Comparison of ENCODE assay signal across 1 cellular context in the genomic region with DNA sequence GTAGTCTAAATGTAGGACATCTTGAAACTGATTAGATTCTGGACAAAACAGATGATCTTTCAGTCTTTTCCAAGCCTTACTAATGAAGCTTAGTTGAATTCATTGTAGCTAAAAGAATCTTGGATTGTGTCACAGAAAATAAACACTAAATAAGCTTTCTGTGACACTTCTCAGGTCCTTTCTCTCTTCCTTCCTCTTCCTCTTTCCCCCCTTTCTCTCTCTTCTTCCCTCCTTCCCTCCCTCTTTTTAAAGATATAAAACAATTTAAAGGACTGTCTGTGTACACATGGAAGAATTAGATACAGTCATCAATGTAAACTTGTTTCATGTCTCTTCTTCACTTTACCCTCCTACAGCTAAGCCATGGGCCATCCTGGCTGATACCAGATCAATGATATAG.
TF ChIP-seq lines count a peak whose summit lies in the region.

No MANE protein-coding gene starts in this region.

TF ChIP-seq in K562, 482 proteins besides CTCF, POLR2A, EP300 and RAD21:
- no peak for TF ChIP-seq FOXJ3 (CRISPR knock-in tag; IDR thresholded peaks at IDR 0.05)
- TF ChIP-seq ELF1 (tag; IDR thresholded peaks at IDR 0.05): peak; percentile 38; the same call in 1 of the 2 replicates
- no peak for TF ChIP-seq ATF1 (CRISPR knock-in tag; IDR thresholded peaks at IDR 0.05)
- 0 out of 2 replicates have a peak, but pooled peaks have one; percentile 18 for TF ChIP-seq ATF1 (tag; IDR thresholded peaks at IDR 0.05)
- TF ChIP-seq ZBTB2 (IDR thresholded peaks at IDR 0.05): 0 out of 2 replicates have a peak, but pooled peaks have one; percentile 47
- TF ChIP-seq MTA1 (IDR thresholded peaks at IDR 0.05; ENCODE audit: borderline replicate concordance): 0 out of 2 replicates have a peak, but pooled peaks have one; percentile 39
- 0 out of 4 replicates have a peak, but pooled peaks of 1 of the 2 experiments have one; percentile 5 for TF ChIP-seq FOXA3 (CRISPR knock-in tag; conservative IDR thresholded peaks at IDR 0.05 in 1 of 2, IDR thresholded peaks at IDR 0.05 in 1 of 2)
- no peak for TF ChIP-seq HMG20A (CRISPR knock-in tag; conservative IDR thresholded peaks at IDR 0.05)
- TF ChIP-seq, protein P1, sequence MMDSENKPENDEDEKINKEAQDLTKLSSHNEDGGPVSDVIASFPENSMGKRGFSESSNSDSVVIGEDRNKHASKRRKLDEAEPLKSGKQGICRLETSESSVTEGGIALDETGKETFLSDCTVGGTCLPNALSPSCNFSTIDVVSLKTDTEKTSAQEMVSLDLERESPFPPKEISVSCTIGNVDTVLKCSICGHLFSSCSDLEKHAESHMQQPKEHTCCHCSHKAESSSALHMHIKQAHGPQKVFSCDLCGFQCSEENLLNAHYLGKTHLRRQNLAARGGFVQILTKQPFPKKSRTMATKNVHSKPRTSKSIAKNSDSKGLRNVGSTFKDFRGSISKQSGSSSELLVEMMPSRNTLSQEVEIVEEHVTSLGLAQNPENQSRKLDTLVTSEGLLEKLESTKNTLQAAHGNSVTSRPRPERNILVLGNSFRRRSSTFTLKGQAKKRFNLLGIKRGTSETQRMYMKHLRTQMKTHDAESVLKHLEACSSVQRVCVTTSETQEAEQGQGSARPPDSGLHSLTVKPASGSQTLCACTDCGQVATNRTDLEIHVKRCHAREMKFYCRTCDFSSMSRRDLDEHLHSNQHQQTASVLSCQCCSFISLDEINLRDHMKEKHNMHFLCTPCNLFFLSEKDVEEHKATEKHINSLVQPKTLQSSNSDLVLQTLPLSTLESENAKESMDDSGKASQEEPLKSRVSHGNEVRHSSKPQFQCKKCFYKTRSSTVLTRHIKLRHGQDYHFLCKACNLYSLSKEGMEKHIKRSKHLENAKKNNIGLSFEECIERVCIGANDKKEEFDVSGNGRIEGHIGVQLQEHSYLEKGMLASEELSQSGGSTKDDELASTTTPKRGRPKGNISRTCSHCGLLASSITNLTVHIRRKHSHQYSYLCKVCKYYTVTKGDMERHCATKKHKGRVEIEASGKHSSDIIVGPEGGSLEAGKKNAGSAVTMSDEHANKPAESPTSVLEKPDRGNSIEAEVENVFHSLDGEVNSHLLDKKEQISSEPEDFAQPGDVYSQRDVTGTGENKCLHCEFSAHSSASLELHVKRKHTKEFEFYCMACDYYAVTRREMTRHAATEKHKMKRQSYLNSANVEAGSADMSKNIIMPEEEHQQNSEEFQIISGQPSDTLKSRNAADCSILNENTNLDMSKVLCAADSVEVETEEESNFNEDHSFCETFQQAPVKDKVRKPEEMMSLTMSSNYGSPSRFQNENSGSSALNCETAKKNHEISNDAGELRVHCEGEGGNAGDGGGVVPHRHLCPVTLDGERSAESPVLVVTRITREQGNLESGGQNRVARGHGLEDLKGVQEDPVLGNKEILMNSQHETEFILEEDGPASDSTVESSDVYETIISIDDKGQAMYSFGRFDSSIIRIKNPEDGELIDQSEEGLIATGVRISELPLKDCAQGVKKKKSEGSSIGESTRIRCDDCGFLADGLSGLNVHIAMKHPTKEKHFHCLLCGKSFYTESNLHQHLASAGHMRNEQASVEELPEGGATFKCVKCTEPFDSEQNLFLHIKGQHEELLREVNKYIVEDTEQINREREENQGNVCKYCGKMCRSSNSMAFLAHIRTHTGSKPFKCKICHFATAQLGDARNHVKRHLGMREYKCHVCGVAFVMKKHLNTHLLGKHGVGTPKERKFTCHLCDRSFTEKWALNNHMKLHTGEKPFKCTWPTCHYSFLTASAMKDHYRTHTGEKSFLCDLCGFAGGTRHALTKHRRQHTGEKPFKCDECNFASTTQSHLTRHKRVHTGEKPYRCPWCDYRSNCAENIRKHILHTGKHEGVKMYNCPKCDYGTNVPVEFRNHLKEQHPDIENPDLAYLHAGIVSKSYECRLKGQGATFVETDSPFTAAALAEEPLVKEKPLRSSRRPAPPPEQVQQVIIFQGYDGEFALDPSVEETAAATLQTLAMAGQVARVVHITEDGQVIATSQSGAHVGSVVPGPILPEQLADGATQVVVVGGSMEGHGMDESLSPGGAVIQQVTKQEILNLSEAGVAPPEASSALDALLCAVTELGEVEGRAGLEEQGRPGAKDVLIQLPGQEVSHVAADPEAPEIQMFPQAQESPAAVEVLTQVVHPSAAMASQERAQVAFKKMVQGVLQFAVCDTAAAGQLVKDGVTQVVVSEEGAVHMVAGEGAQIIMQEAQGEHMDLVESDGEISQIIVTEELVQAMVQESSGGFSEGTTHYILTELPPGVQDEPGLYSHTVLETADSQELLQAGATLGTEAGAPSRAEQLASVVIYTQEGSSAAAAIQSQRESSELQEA (IDR thresholded peaks at IDR 0.05; ENCODE audit: low read depth): 0 out of 2 replicates have a peak, but pooled peaks have one; percentile 12
- no peak for TF ChIP-seq SIN3B (IDR thresholded peaks at IDR 0.05; ENCODE audit: low read depth)
- no peak for TF ChIP-seq KDM5B (IDR thresholded peaks at IDR 0.05; ENCODE audit: insufficient replicate concordance, low read depth, low read length)
- TF ChIP-seq, protein P2, sequence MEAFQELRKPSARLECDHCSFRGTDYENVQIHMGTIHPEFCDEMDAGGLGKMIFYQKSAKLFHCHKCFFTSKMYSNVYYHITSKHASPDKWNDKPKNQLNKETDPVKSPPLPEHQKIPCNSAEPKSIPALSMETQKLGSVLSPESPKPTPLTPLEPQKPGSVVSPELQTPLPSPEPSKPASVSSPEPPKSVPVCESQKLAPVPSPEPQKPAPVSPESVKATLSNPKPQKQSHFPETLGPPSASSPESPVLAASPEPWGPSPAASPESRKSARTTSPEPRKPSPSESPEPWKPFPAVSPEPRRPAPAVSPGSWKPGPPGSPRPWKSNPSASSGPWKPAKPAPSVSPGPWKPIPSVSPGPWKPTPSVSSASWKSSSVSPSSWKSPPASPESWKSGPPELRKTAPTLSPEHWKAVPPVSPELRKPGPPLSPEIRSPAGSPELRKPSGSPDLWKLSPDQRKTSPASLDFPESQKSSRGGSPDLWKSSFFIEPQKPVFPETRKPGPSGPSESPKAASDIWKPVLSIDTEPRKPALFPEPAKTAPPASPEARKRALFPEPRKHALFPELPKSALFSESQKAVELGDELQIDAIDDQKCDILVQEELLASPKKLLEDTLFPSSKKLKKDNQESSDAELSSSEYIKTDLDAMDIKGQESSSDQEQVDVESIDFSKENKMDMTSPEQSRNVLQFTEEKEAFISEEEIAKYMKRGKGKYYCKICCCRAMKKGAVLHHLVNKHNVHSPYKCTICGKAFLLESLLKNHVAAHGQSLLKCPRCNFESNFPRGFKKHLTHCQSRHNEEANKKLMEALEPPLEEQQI (IDR thresholded peaks at IDR 0.05): peak; percentile 34; the same call in 1 of the 2 replicates
- TF ChIP-seq FOXK2 (conservative IDR thresholded peaks at IDR 0.05 in 1 of 2, IDR thresholded peaks at IDR 0.05 in 1 of 2; ENCODE audit: low read depth in 2 of 2): 0 out of 4 replicates have a peak, but pooled peaks of 1 of the 2 experiments have one; percentile 41
- no peak for TF ChIP-seq KDM4B (IDR thresholded peaks at IDR 0.05; ENCODE audit: borderline replicate concordance in 2 of 2, low read depth in 1 of 2)
- TF ChIP-seq ZNF232 (CRISPR knock-in tag; IDR thresholded peaks at IDR 0.05): no peak
- TF ChIP-seq EHMT2 (IDR thresholded peaks at IDR 0.05): peak; percentile 51; the same call in 1 of the 2 replicates
- peak; percentile 19; the same call in 1 of the 2 replicates for TF ChIP-seq SMARCE1 (IDR thresholded peaks at IDR 0.05)
